9 cellular contexts compared by ENCODE assay signal in genomic region chr3:25460751-25461150, GRCh38. TPM values are rescaled to one million over a fixed set of nuclear protein-coding genes. Genes with fewer than 3 reads are reported as not detected.
DNase-seq lines count a peak whose midpoint lies in the region; ATAC-seq and TF ChIP-seq lines count a peak whose summit lies in the region.
"Had no signal": no experiment of that assay in that cellular context is flagged by ENCODE, and none has a peak within 500 bp of the region (broad histone marks: within the 10 kb centered on the region; RNA-seq: fewer than 3 reads in every experiment).

No MANE protein-coding gene starts in this region.

- H3K4me3 Mint-ChIP-seq in T-helper 2 cell treated with Interferon-gamma antibody and Interleukin-4, amounts not matched to agents 5 μg/mL and 100 μg/mL, for 36 hours, result no peak overlapping the region
- H3K4me3 Mint-ChIP-seq in activated CD4-positive, alpha-beta memory T cell treated with anti-CD3 and anti-CD28 coated beads for 36 hours, result no peak overlapping the region

- H3K36me3 Mint-ChIP-seq in T-helper 2 cell treated with Interferon-gamma antibody and Interleukin-4, amounts not matched to agents 5 μg/mL and 100 μg/mL, for 36 hours (ENCODE audit: low read depth), result no peaks in the 10 kb centered on the region
- no peaks in the 10 kb centered on the region for H3K36me3 Mint-ChIP-seq in activated CD4-positive, alpha-beta memory T cell treated with anti-CD3 and anti-CD28 coated beads for 36 hours

- POLR2A ChIA-PET in activated CD4-positive, alpha-beta memory T cell treated with anti-CD3 and anti-CD28 coated beads for 36 hours (lab: Charles Lee), result no interaction called here

- intact Hi-C loops in activated CD4-positive, alpha-beta memory T cell treated with anti-CD3 and anti-CD28 coated beads for 36 hours (cut with micrococcal nuclease), result no loop called here

- peak; percentile 35 for DNase-seq in GM10266 (ENCODE audit: extremely low spot score)
- peak; percentile 5 for DNase-seq in T-helper 2 cell treated with Interferon-gamma antibody and Interleukin-4, amounts not matched to agents 5 μg/mL and 100 μg/mL, for 36 hours (ENCODE audit: low spot score)
- DNase-seq in NCI-H2227 (lab: John Stamatoyannopoulos, UW; ENCODE audit: unreplicated experiment), result no peak
- DNase-seq in activated CD4-positive, alpha-beta memory T cell treated with anti-CD3 and anti-CD28 coated beads for 36 hours, result no peak
- DNase-seq in KG1 (lab: John Stamatoyannopoulos, UW), result no peak
- no peak for DNase-seq in DMS53 treated with DMSO at 0.1 percent for 48 hours (lab: John Stamatoyannopoulos, UW; ENCODE audit: unreplicated experiment)
- DNase-seq: left ventricle myocardium superior had no signal

- CTCF ChIA-PET in activated CD4-positive, alpha-beta memory T cell treated with anti-CD3 and anti-CD28 coated beads for 36 hours (lab: Charles Lee), result interaction anchor here (0.9 kb wide), 1 partner anchor 1252 kb away, joined by 3 read pairs; no protein-coding TSS in a partner anchor

- peak overlapping the region; percentile 43 for H3K27ac Mint-ChIP-seq in T-helper 2 cell treated with Interferon-gamma antibody and Interleukin-4, amounts not matched to agents 5 μg/mL and 100 μg/mL, for 36 hours
- H3K27ac Mint-ChIP-seq in activated CD4-positive, alpha-beta memory T cell treated with anti-CD3 and anti-CD28 coated beads for 36 hours, result no peak overlapping the region

- no peak for TF ChIP-seq CTCF in GM10266 (IDR thresholded peaks at IDR 0.05; ENCODE audit: control insufficient read depth, insufficient read depth, low read depth, missing control alignments)

- H3K27me3 Mint-ChIP-seq in T-helper 2 cell treated with Interferon-gamma antibody and Interleukin-4, amounts not matched to agents 5 μg/mL and 100 μg/mL, for 36 hours (ENCODE audit: low read depth), result no peaks in the 10 kb centered on the region
- H3K27me3 Mint-ChIP-seq in activated CD4-positive, alpha-beta memory T cell treated with anti-CD3 and anti-CD28 coated beads for 36 hours, result peaks cover 2% of the 10 kb centered on the region

- H3K4me1 Mint-ChIP-seq in T-helper 2 cell treated with Interferon-gamma antibody and Interleukin-4, amounts not matched to agents 5 μg/mL and 100 μg/mL, for 36 hours (ENCODE audit: low read depth), result peaks cover 5% of the 10 kb centered on the region
- no peaks in the 10 kb centered on the region for H3K4me1 Mint-ChIP-seq in activated CD4-positive, alpha-beta memory T cell treated with anti-CD3 and anti-CD28 coated beads for 36 hours (ENCODE audit: low read depth)

- H3K9me3 Mint-ChIP-seq in T-helper 2 cell treated with Interferon-gamma antibody and Interleukin-4, amounts not matched to agents 5 μg/mL and 100 μg/mL, for 36 hours, result no peaks in the 10 kb centered on the region
- no peaks in the 10 kb centered on the region for H3K9me3 Mint-ChIP-seq in activated CD4-positive, alpha-beta memory T cell treated with anti-CD3 and anti-CD28 coated beads for 36 hours

- ATAC-seq in GM19351 (IDR thresholded peaks at IDR 0.05; ENCODE audit: unreplicated experiment) (peak; percentile 98), HG02981 (IDR thresholded peaks at IDR 0.05; ENCODE audit: unreplicated experiment) (peak; percentile 99)
- ATAC-seq: left ventricle myocardium superior had no signal

RNA-seq across cellular contexts. Expression of gene RARB, which starts 32.7 kb away (rescaled TPM):
- total RNA-seq in activated CD4-positive, alpha-beta memory T cell treated with anti-CD3 and anti-CD28 coated beads for 36 hours, result not detected

Comparison
In these comparisons a context has a peak if more than half of its experiments do, and no peak if none do; other contexts are left out.
1. DNase-seq: peak in GM10266 (single experiment) and T-helper 2 cell treated with Interferon-gamma antibody and Interleukin-4, amounts not matched to agents 5 μg/mL and 100 μg/mL, for 36 hours (single experiment); none in NCI-H2227 (single experiment), activated CD4-positive, alpha-beta memory T cell treated with anti-CD3 and anti-CD28 coated beads for 36 hours (single experiment), KG1 (single experiment) and DMS53 treated with DMSO at 0.1 percent for 48 hours (single experiment).